Comparison of ENCODE assay signal across 1 cellular context in the genomic region with DNA sequence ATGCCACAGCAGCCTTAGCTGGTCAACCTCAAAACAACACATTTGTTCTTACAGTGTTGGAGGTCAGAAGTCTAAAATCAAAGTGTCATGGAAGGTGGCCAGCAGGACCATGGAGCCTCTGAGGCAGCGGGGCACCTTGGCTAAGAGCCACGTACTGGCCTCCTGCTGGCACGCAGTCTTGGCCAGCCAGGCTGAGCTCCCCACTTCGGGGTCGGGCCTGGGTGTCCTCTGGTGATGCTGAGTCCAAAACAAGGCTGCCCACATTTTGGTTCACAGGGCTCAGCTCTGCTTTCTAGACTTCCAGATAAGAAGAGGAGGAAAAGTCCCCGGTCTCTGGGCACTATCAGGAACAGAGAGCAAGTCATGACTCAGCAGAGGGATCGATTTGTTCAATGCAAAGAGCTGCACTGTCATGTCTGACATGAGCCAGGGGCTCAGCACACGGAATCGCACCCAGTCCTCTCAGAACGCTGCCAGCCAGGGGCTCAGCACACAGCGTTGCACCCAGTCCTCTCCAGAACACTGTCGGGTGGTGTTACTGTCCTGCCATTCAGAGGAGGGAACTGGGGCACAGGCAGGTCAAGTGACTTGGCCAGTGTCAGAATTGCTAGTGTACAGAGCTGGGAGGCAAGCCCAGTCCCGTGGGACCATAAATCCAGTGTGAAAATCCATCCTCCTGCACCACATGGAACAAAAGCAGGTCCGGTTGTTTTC.
TF ChIP-seq lines count a peak whose summit lies in the region.

No MANE protein-coding gene starts in this region.

TF ChIP-seq in HepG2, 621 proteins besides CTCF, POLR2A, EP300 and RAD21 (continued from another document):
- TF ChIP-seq, protein P1, sequence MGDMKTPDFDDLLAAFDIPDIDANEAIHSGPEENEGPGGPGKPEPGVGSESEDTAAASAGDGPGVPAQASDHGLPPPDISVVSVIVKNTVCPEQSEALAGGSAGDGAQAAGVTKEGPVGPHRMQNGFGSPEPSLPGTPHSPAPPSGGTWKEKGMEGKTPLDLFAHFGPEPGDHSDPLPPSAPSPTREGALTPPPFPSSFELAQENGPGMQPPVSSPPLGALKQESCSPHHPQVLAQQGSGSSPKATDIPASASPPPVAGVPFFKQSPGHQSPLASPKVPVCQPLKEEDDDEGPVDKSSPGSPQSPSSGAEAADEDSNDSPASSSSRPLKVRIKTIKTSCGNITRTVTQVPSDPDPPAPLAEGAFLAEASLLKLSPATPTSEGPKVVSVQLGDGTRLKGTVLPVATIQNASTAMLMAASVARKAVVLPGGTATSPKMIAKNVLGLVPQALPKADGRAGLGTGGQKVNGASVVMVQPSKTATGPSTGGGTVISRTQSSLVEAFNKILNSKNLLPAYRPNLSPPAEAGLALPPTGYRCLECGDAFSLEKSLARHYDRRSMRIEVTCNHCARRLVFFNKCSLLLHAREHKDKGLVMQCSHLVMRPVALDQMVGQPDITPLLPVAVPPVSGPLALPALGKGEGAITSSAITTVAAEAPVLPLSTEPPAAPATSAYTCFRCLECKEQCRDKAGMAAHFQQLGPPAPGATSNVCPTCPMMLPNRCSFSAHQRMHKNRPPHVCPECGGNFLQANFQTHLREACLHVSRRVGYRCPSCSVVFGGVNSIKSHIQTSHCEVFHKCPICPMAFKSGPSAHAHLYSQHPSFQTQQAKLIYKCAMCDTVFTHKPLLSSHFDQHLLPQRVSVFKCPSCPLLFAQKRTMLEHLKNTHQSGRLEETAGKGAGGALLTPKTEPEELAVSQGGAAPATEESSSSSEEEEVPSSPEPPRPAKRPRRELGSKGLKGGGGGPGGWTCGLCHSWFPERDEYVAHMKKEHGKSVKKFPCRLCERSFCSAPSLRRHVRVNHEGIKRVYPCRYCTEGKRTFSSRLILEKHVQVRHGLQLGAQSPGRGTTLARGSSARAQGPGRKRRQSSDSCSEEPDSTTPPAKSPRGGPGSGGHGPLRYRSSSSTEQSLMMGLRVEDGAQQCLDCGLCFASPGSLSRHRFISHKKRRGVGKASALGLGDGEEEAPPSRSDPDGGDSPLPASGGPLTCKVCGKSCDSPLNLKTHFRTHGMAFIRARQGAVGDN (CRISPR knock-in tag; IDR thresholded peaks at IDR 0.05) = peak; percentile 37
- TF ChIP-seq, protein P2, sequence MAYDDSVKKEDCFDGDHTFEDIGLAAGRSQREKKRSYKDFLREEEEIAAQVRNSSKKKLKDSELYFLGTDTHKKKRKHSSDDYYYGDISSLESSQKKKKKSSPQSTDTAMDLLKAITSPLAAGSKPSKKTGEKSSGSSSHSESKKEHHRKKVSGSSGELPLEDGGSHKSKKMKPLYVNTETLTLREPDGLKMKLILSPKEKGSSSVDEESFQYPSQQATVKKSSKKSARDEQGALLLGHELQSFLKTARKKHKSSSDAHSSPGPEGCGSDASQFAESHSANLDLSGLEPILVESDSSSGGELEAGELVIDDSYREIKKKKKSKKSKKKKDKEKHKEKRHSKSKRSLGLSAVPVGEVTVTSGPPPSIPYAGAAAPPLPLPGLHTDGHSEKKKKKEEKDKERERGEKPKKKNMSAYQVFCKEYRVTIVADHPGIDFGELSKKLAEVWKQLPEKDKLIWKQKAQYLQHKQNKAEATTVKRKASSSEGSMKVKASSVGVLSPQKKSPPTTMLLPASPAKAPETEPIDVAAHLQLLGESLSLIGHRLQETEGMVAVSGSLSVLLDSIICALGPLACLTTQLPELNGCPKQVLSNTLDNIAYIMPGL (CRISPR knock-in tag; IDR thresholded peaks at IDR 0.05; ENCODE audit: borderline replicate concordance in 1 of 2, low read depth in 1 of 2) = no peak
- no peak for TF ChIP-seq TP53 (CRISPR knock-in tag; conservative IDR thresholded peaks at IDR 0.05)
- no peak for TF ChIP-seq ZNF652 (CRISPR knock-in tag; IDR thresholded peaks at IDR 0.05; ENCODE audit: borderline replicate concordance, low read depth)
- no peak for TF ChIP-seq ZNF766 (CRISPR knock-in tag; IDR thresholded peaks at IDR 0.05; ENCODE audit: borderline replicate concordance)
- TF ChIP-seq HNRNPH1 (optimal IDR thresholded peaks at IDR 0.05; ENCODE audit: low read depth, low read length) = no peak
- no peak for TF ChIP-seq MLLT10 (CRISPR knock-in tag; IDR thresholded peaks at IDR 0.05)
- no peak for TF ChIP-seq ZFP37 (CRISPR knock-in tag; IDR thresholded peaks at IDR 0.05; ENCODE audit: borderline replicate concordance)
- TF ChIP-seq MED13 (CRISPR knock-in tag; IDR thresholded peaks at IDR 0.05) = no peak
- TF ChIP-seq IRX3 (CRISPR knock-in tag; IDR thresholded peaks at IDR 0.05; ENCODE audit: borderline replicate concordance, low read depth) = no peak
- peak; percentile 83 for TF ChIP-seq MAFF (IDR thresholded peaks at IDR 0.05; ENCODE audit: low read depth, low read length)
- TF ChIP-seq SNRNP70 (IDR thresholded peaks at IDR 0.05; ENCODE audit: low read depth, low read length) = no peak
- TF ChIP-seq ZNF773 (CRISPR knock-in tag; IDR thresholded peaks at IDR 0.05; ENCODE audit: borderline replicate concordance) = no peak
- no peak for TF ChIP-seq ZNF674 (CRISPR knock-in tag; IDR thresholded peaks at IDR 0.05; ENCODE audit: low read depth)
- no peak for TF ChIP-seq ZNF780A (CRISPR knock-in tag; IDR thresholded peaks at IDR 0.05)
- no peak for TF ChIP-seq CBX5 (CRISPR knock-in tag; IDR thresholded peaks at IDR 0.05; ENCODE audit: borderline replicate concordance)
- TF ChIP-seq ATRX (CRISPR knock-in tag; IDR thresholded peaks at IDR 0.05; ENCODE audit: borderline replicate concordance) = no peak
- TF ChIP-seq, protein P3, sequence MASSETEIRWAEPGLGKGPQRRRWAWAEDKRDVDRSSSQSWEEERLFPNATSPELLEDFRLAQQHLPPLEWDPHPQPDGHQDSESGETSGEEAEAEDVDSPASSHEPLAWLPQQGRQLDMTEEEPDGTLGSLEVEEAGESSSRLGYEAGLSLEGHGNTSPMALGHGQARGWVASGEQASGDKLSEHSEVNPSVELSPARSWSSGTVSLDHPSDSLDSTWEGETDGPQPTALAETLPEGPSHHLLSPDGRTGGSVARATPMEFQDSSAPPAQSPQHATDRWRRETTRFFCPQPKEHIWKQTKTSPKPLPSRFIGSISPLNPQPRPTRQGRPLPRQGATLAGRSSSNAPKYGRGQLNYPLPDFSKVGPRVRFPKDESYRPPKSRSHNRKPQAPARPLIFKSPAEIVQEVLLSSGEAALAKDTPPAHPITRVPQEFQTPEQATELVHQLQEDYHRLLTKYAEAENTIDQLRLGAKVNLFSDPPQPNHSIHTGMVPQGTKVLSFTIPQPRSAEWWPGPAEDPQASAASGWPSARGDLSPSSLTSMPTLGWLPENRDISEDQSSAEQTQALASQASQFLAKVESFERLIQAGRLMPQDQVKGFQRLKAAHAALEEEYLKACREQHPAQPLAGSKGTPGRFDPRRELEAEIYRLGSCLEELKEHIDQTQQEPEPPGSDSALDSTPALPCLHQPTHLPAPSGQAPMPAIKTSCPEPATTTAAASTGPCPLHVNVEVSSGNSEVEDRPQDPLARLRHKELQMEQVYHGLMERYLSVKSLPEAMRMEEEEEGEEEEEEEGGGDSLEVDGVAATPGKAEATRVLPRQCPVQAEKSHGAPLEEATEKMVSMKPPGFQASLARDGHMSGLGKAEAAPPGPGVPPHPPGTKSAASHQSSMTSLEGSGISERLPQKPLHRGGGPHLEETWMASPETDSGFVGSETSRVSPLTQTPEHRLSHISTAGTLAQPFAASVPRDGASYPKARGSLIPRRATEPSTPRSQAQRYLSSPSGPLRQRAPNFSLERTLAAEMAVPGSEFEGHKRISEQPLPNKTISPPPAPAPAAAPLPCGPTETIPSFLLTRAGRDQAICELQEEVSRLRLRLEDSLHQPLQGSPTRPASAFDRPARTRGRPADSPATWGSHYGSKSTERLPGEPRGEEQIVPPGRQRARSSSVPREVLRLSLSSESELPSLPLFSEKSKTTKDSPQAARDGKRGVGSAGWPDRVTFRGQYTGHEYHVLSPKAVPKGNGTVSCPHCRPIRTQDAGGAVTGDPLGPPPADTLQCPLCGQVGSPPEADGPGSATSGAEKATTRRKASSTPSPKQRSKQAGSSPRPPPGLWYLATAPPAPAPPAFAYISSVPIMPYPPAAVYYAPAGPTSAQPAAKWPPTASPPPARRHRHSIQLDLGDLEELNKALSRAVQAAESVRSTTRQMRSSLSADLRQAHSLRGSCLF (CRISPR knock-in tag; IDR thresholded peaks at IDR 0.05; ENCODE audit: borderline replicate concordance) = no peak
- TF ChIP-seq, protein P4, sequence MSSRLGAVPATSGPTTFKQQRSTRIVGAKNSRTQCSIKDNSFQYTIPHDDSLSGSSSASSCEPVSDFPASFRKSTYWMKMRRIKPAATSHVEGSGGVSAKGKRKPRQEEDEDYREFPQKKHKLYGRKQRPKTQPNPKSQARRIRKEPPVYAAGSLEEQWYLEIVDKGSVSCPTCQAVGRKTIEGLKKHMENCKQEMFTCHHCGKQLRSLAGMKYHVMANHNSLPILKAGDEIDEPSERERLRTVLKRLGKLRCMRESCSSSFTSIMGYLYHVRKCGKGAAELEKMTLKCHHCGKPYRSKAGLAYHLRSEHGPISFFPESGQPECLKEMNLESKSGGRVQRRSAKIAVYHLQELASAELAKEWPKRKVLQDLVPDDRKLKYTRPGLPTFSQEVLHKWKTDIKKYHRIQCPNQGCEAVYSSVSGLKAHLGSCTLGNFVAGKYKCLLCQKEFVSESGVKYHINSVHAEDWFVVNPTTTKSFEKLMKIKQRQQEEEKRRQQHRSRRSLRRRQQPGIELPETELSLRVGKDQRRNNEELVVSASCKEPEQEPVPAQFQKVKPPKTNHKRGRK (CRISPR knock-in tag; IDR thresholded peaks at IDR 0.05) = no peak
- peak; percentile 43; the same call in 1 of the 2 replicates for TF ChIP-seq SAP130 (CRISPR knock-in tag; IDR thresholded peaks at IDR 0.05; ENCODE audit: low read depth)
